8 cellular contexts compared by ENCODE assay signal in genomic region chr2:113173563-113174368, GRCh38. TPM values are rescaled to one million over a fixed set of nuclear protein-coding genes. Genes with fewer than 3 reads are reported as not detected.
DNase-seq lines count a peak whose midpoint lies in the region; ATAC-seq lines count a peak whose summit lies in the region.

TSS of gene PSD4 (plus strand) at chr2:113173971. CDS start at chr2:113182457, 8,486 bp downstream.

- H2AFZ ChIP-seq in mesenchymal stem cell (ENCODE audit: low read depth, low read length): peak within 1 kb of the TSS; percentile 8

- H3K4ac ChIP-seq in mesenchymal stem cell (ENCODE audit: low read depth in 1 of 2, low read length in 2 of 2): no peak within 1 kb of the TSS

- H3K36me3 ChIP-seq in mesenchymal stem cell (ENCODE audit: control insufficient read depth in 1 of 2, insufficient read depth in 2 of 2, low read depth in 1 of 2, low read length in 2 of 2): peaks cover 0 to 3% of the 10 kb centered on the region in 2 experiments

- no peak within 1 kb of the TSS for H3K23ac ChIP-seq in mesenchymal stem cell (ENCODE audit: low read length in 2 of 2)

- no peak within 1 kb of the TSS for H3K4me3 ChIP-seq in mesenchymal stem cell (ENCODE audit: insufficient read depth in 1 of 2, low read depth in 1 of 2, low read length in 2 of 2)

- no peaks in the 10 kb centered on the region for H3K9me3 ChIP-seq in mesenchymal stem cell (ENCODE audit: control insufficient read depth, low read length)

- H3K79me1 ChIP-seq in mesenchymal stem cell (replicated peaks; ENCODE audit: low read length, poor library complexity, severe bottlenecking): no peaks in the 10 kb centered on the region

- no peak within 1 kb of the TSS for H2AK5ac ChIP-seq in mesenchymal stem cell (ENCODE audit: low read length, severe bottlenecking)

- H3K14ac ChIP-seq in mesenchymal stem cell (ENCODE audit: low read length in 2 of 2): peak within 1 kb of the TSS in 1 of 2 experiments; percentile 26

- H4K91ac ChIP-seq in mesenchymal stem cell (ENCODE audit: low read length): no peak within 1 kb of the TSS

- H3K4me1 ChIP-seq in mesenchymal stem cell (ENCODE audit: control insufficient read depth, insufficient read depth, low read depth, low read length): peaks cover 5% of the 10 kb centered on the region

- peak within 1 kb of the TSS; percentile 19 for H2BK5ac ChIP-seq in mesenchymal stem cell (ENCODE audit: low read depth, low read length, poor library complexity, severe bottlenecking)

- DNase-seq in SKM-1 (lab: John Stamatoyannopoulos, UW; ENCODE audit: unreplicated experiment) (peak; percentile 85), mesenchymal stem cell (no peak), retina (no peak), NCI-H128 (lab: John Stamatoyannopoulos, UW; ENCODE audit: unreplicated experiment) (no peak)
- peak in 3 of 4 experiments; percentile 67 to 77 (median 72) for DNase-seq in activated naive CD4-positive, alpha-beta T cell (lab: John Stamatoyannopoulos, UW)
- DNase-seq in stimulated activated CD8-positive, alpha-beta memory T cell treated with anti-CD3 and anti-CD28 coated beads, Interleukin-7, amount 100 ng/mL, for 4 hours (ENCODE audit: low read depth in 2 of 2): peak; percentile 79

- no peak within 1 kb of the TSS for H2BK120ac ChIP-seq in mesenchymal stem cell (ENCODE audit: low read depth, low read length)

- no peak within 1 kb of the TSS for H2BK12ac ChIP-seq in mesenchymal stem cell (ENCODE audit: low read length in 2 of 2)

- ATAC-seq in GM18861 (IDR thresholded peaks at IDR 0.05; ENCODE audit: unreplicated experiment): peak; percentile 71
- ATAC-seq in HG03045 (IDR thresholded peaks at IDR 0.05; ENCODE audit: unreplicated experiment): peak; percentile 83

- H4K8ac ChIP-seq in mesenchymal stem cell (ENCODE audit: low read length): no peak within 1 kb of the TSS

- H3K18ac ChIP-seq in mesenchymal stem cell (ENCODE audit: low read depth in 1 of 2, low read length in 2 of 2): no peak within 1 kb of the TSS

- no peak within 1 kb of the TSS for H2BK15ac ChIP-seq in mesenchymal stem cell (ENCODE audit: low read depth, poor library complexity, severe bottlenecking)

- H3K27me3 ChIP-seq in mesenchymal stem cell (ENCODE audit: control insufficient read depth in 1 of 2, insufficient read depth in 1 of 2, low read length in 2 of 2): no peaks in the 10 kb centered on the region

- no peak within 1 kb of the TSS for H3K9ac ChIP-seq in mesenchymal stem cell (ENCODE audit: low read length)

- 57% methylated on average over 9 of the region's 14 CpGs for WGBS in mesenchymal stem cell

- no peak within 1 kb of the TSS for H3K27ac ChIP-seq in mesenchymal stem cell (ENCODE audit: low read length, poor library complexity, severe bottlenecking)

- H3K4me2 ChIP-seq in mesenchymal stem cell (ENCODE audit: low read length, poor library complexity, severe bottlenecking): no peak within 1 kb of the TSS

RNA-seq across cellular contexts. Expression of gene PSD4, which starts in this region (rescaled TPM):
- polyA plus RNA-seq in mesenchymal stem cell (2013, experiment 1 of 2): 0.37 TPM
- polyA plus RNA-seq in mesenchymal stem cell (2013, experiment 2 of 2): 0.45 TPM

Comparison
In these comparisons a context has a peak if more than half of its experiments do, and no peak if none do; other contexts are left out.
1. DNase-seq: peak in SKM-1 (single experiment), activated naive CD4-positive, alpha-beta T cell (3 of 4) and stimulated activated CD8-positive, alpha-beta memory T cell treated with anti-CD3 and anti-CD28 coated beads, Interleukin-7, amount 100 ng/mL, for 4 hours (2 of 2); none in mesenchymal stem cell (single experiment), retina (single experiment) and NCI-H128 (single experiment).